In the genomic region with DNA sequence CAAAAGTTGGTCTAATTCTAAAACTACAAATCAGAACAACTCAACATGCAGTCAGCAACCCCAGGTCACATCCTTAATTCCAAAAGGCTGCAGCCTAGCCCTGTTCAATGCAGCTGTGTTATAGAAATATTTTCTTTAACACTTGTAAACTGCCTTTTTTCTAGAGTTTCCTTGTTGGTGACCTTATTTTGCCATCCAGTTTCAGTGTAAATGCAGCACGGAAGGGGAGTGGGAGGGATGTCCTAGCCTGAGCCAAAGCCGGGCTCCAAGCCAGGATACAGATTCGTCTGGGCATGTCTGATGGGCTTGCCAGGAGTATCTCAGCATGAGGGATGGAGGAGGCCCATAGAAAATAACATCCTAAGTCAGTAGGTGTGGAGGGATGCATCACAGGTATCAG, we compare ENCODE assay signal across 10 cellular contexts. TPM values are rescaled to one million over a fixed set of nuclear protein-coding genes. Genes with fewer than 3 reads are reported as not detected.
DNase-seq lines count a peak whose midpoint lies in the region; ATAC-seq, FAIRE-seq and TF ChIP-seq lines count a peak whose summit lies in the region.
"Had no signal": no experiment of that assay in that cellular context is flagged by ENCODE, and none has a peak within 500 bp of the region (broad histone marks: within the 10 kb centered on the region; RNA-seq: fewer than 3 reads in every experiment).

No MANE protein-coding gene starts in this region.

- DNase-seq in NCI-H748 (lab: John Stamatoyannopoulos, UW; ENCODE audit: unreplicated experiment) (peak; percentile 33), NCI-H748 treated with DMSO at 0.1 percent for 48 hours (lab: John Stamatoyannopoulos, UW) (no peak), inferior parietal cortex (ENCODE audit: extremely low spot score) (peak; percentile 58), GM12892 (ENCODE audit: insufficient read length) (no peak)
- DNase-seq in effector CD4-positive, alpha-beta T cell = no peak
- DNase-seq: T-helper 2 cell had no signal

- H3K4me3 Mint-ChIP-seq in brain = peak overlapping the region in 4 of 5 experiments; percentile 3 to 68 (median 37)

- H3K36me3 ChIP-seq in urinary bladder (ENCODE audit: insufficient read depth) = no peaks in the 10 kb centered on the region

- no peak overlapping the region for H3K4me3 ChIP-seq in urinary bladder (ENCODE audit: low read depth, low read length)

- no peak for ATAC-seq in HG02610 (IDR thresholded peaks at IDR 0.05; ENCODE audit: unreplicated experiment)

- no peak for TF ChIP-seq CTCF in brain (conservative IDR thresholded peaks at IDR 0.05)

- no peak for FAIRE-seq in GM12892 (lab: Jason Lieb, UNC)
- FAIRE-seq: A204.1 had no signal

- no peaks in the 10 kb centered on the region for H3K9me3 Mint-ChIP-seq in brain

- no peaks in the 10 kb centered on the region for H3K36me3 Mint-ChIP-seq in brain

- peak overlapping the region; percentile 64 for H3K27ac ChIP-seq in urinary bladder (ENCODE audit: low read depth)

- 16% methylated on average over 3 of the region's 3 CpGs for WGBS in urinary bladder

- no peak for TF ChIP-seq POLR2A in GM12892 (IDR thresholded peaks at IDR 0.05; ENCODE audit: low read depth, low read length)

- H3K27me3 Mint-ChIP-seq in brain = peaks cover 4% of the 10 kb centered on the region

- peak overlapping the region; percentile 66 to 96 (median 84) for H3K27ac Mint-ChIP-seq in brain

- peaks cover 55% of the 10 kb centered on the region for H3K4me1 Mint-ChIP-seq in brain

- peaks cover 5% of the 10 kb centered on the region for H3K4me1 ChIP-seq in urinary bladder (ENCODE audit: insufficient read depth)

RNA-seq across cellular contexts. Expression of a gene that starts 17.7 kb away (rescaled TPM):
- polyA plus RNA-seq in brain (ENCODE audit: insufficient read depth, low read depth, low replicate concordance) (21.2 TPM), urinary bladder (38.8 TPM)
- total RNA-seq in urinary bladder = 236 TPM
- polyA plus RNA-seq in GM12892 (2012; ENCODE audit: missing spikeins) = 36.5 TPM

Comparison
In these comparisons a context has a peak if more than half of its experiments do, and no peak if none do; other contexts are left out.
1. DNase-seq: peak in NCI-H748 (single experiment) and inferior parietal cortex (single experiment); none in NCI-H748 treated with DMSO at 0.1 percent for 48 hours (single experiment), GM12892 (single experiment) and effector CD4-positive, alpha-beta T cell (single experiment).